19 cellular contexts compared by ENCODE assay signal in genomic region chr4:123346944-123347343, GRCh38. TPM values are rescaled to one million over a fixed set of nuclear protein-coding genes. Genes with fewer than 3 reads are reported as not detected.
DNase-seq lines count a peak whose midpoint lies in the region; ATAC-seq and TF ChIP-seq lines count a peak whose summit lies in the region.
"Had no signal": no experiment of that assay in that cellular context is flagged by ENCODE, and none has a peak within 500 bp of the region (broad histone marks: within the 10 kb centered on the region; RNA-seq: fewer than 3 reads in every experiment).

No MANE protein-coding gene starts in this region.

- POLR2A ChIA-PET in T-cell (lab: Charles Lee) = no interaction called here

- H3K27me3 Mint-ChIP-seq in neural crest cell (ENCODE audit: low read depth) (no peaks in the 10 kb centered on the region), T-cell (peaks cover 6 to 8% of the 10 kb centered on the region in 2 donors), type B pancreatic cell (no peaks in the 10 kb centered on the region)

- ATAC-seq in GM19025 (IDR thresholded peaks at IDR 0.05; ENCODE audit: low read depth, unreplicated experiment) = peak; percentile 39
- ATAC-seq in HG02623 (IDR thresholded peaks at IDR 0.05; ENCODE audit: unreplicated experiment) = peak; percentile 38
- peak; percentile 48 for ATAC-seq in HG03457 (IDR thresholded peaks at IDR 0.05; ENCODE audit: unreplicated experiment)
- no peak for ATAC-seq in T-cell (replicated peaks in 1 of 4)

- DNase-seq in neural crest cell (ENCODE audit: low read depth, low spot score) (no peak), T-cell (no peak), SIG-M5 treated with dmso at 0.1 percent for 504 hours (lab: John Stamatoyannopoulos, UW; ENCODE audit: unreplicated experiment) (no peak), type B pancreatic cell (ENCODE audit: extremely low spot score, unreplicated experiment) (no peak)
- DNase-seq in activated naive CD4-positive, alpha-beta T cell treated with Interleukin-2 at 50 U/mL for 16 hours = no peak
- DNase-seq: ACHN; CD4-positive, alpha-beta memory T cell; GF-D8; H7; NCI-H146; NCI-H2107; NCI-H226; NCI-H69; NK-92 treated with Interleukin-12 subunit alpha and Interleukin-12 subunit beta, amount 100 ng/mL, for 24 hours; T-helper 9 cell had no signal

- H3K4me3 Mint-ChIP-seq in neural crest cell (no peak overlapping the region), T-cell (no peak overlapping the region), type B pancreatic cell (no peak overlapping the region)
- H3K4me3 Mint-ChIP-seq: CD4-positive, alpha-beta memory T cell; IgD-negative memory B cell had no signal

- TF ChIP-seq CTCF in neural crest cell (conservative IDR thresholded peaks at IDR 0.05) (no peak), type B pancreatic cell (conservative IDR thresholded peaks at IDR 0.05) (no peak)

- H3K9me3 Mint-ChIP-seq in neural crest cell (peaks cover 2% of the 10 kb centered on the region), T-cell (no peaks in the 10 kb centered on the region), type B pancreatic cell (no peaks in the 10 kb centered on the region)
- H3K9me3 Mint-ChIP-seq: IgD-negative memory B cell had no signal

- CTCF ChIA-PET in T-cell (lab: Charles Lee) = interaction anchor here in 1 of 2 donors (0.6 kb wide), 1 partner anchor 333 kb away, joined by 3 read pairs; no protein-coding TSS in a partner anchor

- peaks cover 56% of the 10 kb centered on the region for H3K4me1 Mint-ChIP-seq in neural crest cell
- H3K4me1 Mint-ChIP-seq in T-cell = peaks cover 0 to 4% (median 0%) of the 10 kb centered on the region in 3 donors
- H3K4me1 Mint-ChIP-seq in type B pancreatic cell (ENCODE audit: unreplicated experiment) = peaks cover 36% of the 10 kb centered on the region
- H3K4me1 Mint-ChIP-seq: CD4-positive, alpha-beta memory T cell; IgD-negative memory B cell had no signal

- H3K36me3 Mint-ChIP-seq in neural crest cell (ENCODE audit: low read depth) = no peaks in the 10 kb centered on the region
- no peaks in the 10 kb centered on the region for H3K36me3 Mint-ChIP-seq in T-cell
- no peaks in the 10 kb centered on the region for H3K36me3 Mint-ChIP-seq in type B pancreatic cell
- H3K36me3 Mint-ChIP-seq: CD4-positive, alpha-beta memory T cell; IgD-negative memory B cell had no signal

- peak overlapping the region; percentile 74 for H3K27ac Mint-ChIP-seq in neural crest cell (ENCODE audit: unreplicated experiment)
- no peak overlapping the region for H3K27ac Mint-ChIP-seq in T-cell
- H3K27ac Mint-ChIP-seq in type B pancreatic cell = no peak overlapping the region
- H3K27ac Mint-ChIP-seq: CD4-positive, alpha-beta memory T cell; IgD-negative memory B cell had no signal

RNA-seq across cellular contexts. Expression of gene SPRY1, which starts 49.7 kb away (rescaled TPM):
- 125 and 134 TPM in 2 replicates for total RNA-seq in neural crest cell
- 10 to 100 TPM in 2 of 5 donors, 1 to 10 TPM in 3; 3.2 to 18.6 (median 7.1) TPM for total RNA-seq in T-cell
- total RNA-seq in type B pancreatic cell (ENCODE audit: low replicate concordance) = 52.3 and 61.3 TPM in 2 replicates

Comparison
In these comparisons a context has a peak if more than half of its experiments do, and no peak if none do; other contexts are left out.
1. ATAC-seq: peak in GM19025 (single experiment), HG02623 (single experiment) and HG03457 (single experiment); none in T-cell (0 of 4).